30 cellular contexts compared by ENCODE assay signal in the genomic region with DNA sequence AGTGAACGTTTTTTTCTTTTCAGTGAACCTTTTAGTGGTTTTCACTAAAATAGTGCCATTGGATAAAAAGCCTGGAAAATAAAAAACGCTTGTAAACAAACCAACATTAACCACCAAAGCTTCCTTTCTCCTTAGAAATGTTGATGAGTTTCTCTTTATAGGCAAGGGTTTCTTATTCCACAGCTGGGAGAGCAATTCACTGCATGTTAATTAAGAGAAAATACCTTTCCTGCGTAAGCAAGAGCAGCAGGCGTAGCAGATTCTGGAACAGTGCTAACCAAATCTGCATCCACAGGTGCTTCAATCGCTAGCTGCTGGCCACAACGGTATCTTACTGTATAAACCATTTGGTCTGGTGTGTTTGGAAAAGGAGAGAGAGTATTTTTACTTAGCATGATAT.
"Had no signal": no experiment of that assay in that cellular context is flagged by ENCODE, and none has a peak within 500 bp of the region (broad histone marks: within the 10 kb centered on the region; RNA-seq: fewer than 3 reads in every experiment).

No MANE protein-coding gene starts in this region.

- H3K4me3 ChIP-seq: ascending aorta, body of pancreas, Peyer's patch, SJCRH30 had no signal

- H3K4me3 Mint-ChIP-seq: activated CD8-positive, alpha-beta T cell treated with anti-CD3 and anti-CD28 coated beads, Interleukin-2, amount 10 ng/mL, durations not matched to agents 7 days and 5 days; activated naive CD4-positive, alpha-beta T cell treated with anti-CD3 and anti-CD28 coated beads, Interleukin-2, amount 50 U/mL, for 24 hours; activated naive CD8-positive, alpha-beta T cell treated with anti-CD3 and anti-CD28 coated beads, Interleukin-2, amount 50 U/mL, for 24 hours; activated T-helper 1 cell treated with anti-CD3 and anti-CD28 coated beads, Interleukin-12 subunit alpha, Interleukin-12 subunit beta, Interleukin-2, Interleukin-4 antibody, amounts not matched to agents 30 ng/mL and 10 ng/mL and 1 ng/mL, durations not matched to agents 14 hours and 24 hours and 36 hours had no signal

- ATAC-seq: activated CD8-positive, alpha-beta T cell treated with anti-CD3 and anti-CD28 coated beads, Interleukin-2, amount 10 ng/mL, durations not matched to agents 7 days and 5 days; activated naive CD8-positive, alpha-beta T cell treated with anti-CD3 and anti-CD28 coated beads, Interleukin-2, amount 50 U/mL, for 24 hours; body of pancreas had no signal

- H3K9me3 Mint-ChIP-seq: activated naive CD4-positive, alpha-beta T cell treated with anti-CD3 and anti-CD28 coated beads, Interleukin-2, amount 50 U/mL, for 24 hours; activated naive CD8-positive, alpha-beta T cell treated with anti-CD3 and anti-CD28 coated beads, Interleukin-2, amount 50 U/mL, for 24 hours; activated T-helper 1 cell treated with anti-CD3 and anti-CD28 coated beads, Interleukin-12 subunit alpha, Interleukin-12 subunit beta, Interleukin-2, Interleukin-4 antibody, amounts not matched to agents 30 ng/mL and 10 ng/mL and 1 ng/mL, durations not matched to agents 14 hours and 24 hours and 36 hours had no signal

- H3K9me3 ChIP-seq: ascending aorta, body of pancreas, Peyer's patch, SJCRH30, SK-N-SH had no signal

- H3K27ac ChIP-seq: ascending aorta, body of pancreas, Peyer's patch, RWPE1, SJCRH30, VCaP had no signal

- H3K27ac Mint-ChIP-seq: activated CD8-positive, alpha-beta T cell treated with anti-CD3 and anti-CD28 coated beads, Interleukin-2, amount 10 ng/mL, durations not matched to agents 7 days and 5 days; activated naive CD4-positive, alpha-beta T cell treated with anti-CD3 and anti-CD28 coated beads, Interleukin-2, amount 50 U/mL, for 24 hours; activated naive CD8-positive, alpha-beta T cell treated with anti-CD3 and anti-CD28 coated beads, Interleukin-2, amount 50 U/mL, for 24 hours; activated T-helper 1 cell treated with anti-CD3 and anti-CD28 coated beads, Interleukin-12 subunit alpha, Interleukin-12 subunit beta, Interleukin-2, Interleukin-4 antibody, amounts not matched to agents 30 ng/mL and 10 ng/mL and 1 ng/mL, durations not matched to agents 14 hours and 24 hours and 36 hours had no signal

- DNase-seq: activated CD4-positive, alpha-beta T cell treated with anti-CD3 and anti-CD28 coated beads for 4 hours; activated CD4-positive, alpha-beta T cell treated with anti-CD3 and anti-CD28 coated beads, Interleukin-2, amount 50 U/mL, for 4 hours; activated CD8-positive, alpha-beta memory T cell treated with anti-CD3 and anti-CD28 coated beads, Interleukin-2, amount 50 U/mL, for 48 hours; activated CD8-positive, alpha-beta T cell treated with anti-CD3 and anti-CD28 coated beads, Interleukin-2, amount 10 ng/mL, durations not matched to agents 7 days and 5 days; activated effector memory CD4-positive, alpha-beta T cell treated with Interleukin-2 at 50 U/mL for 16 hours; activated naive CD4-positive, alpha-beta T cell; activated naive CD8-positive, alpha-beta T cell treated with anti-CD3 and anti-CD28 coated beads, Interleukin-2, amount 50 U/mL, for 24 hours; activated T-cell treated with anti-CD3 and anti-CD28 coated beads, Interleukin-2, amount 50 U/mL, for 1 hour; amniotic stem cell; body of pancreas; central memory CD4-positive, alpha-beta T cell; KBM-7; NCI-H1048; NCI-H146; NCI-H2029; NCI-H2107; NCI-H2171 treated with DMSO at 0.1 percent for 48 hours; NCI-H226; NCI-H526 treated with DMSO at 0.1 percent for 48 hours; NCI-H82; Peyer's patch; Right ventricle myocardium superior; SJCRH30; SK-N-SH; T-helper 1 cell had no signal

- H3K4me1 ChIP-seq: ascending aorta, body of pancreas, Peyer's patch, SJCRH30 had no signal

- H3K27me3 Mint-ChIP-seq: activated naive CD4-positive, alpha-beta T cell treated with anti-CD3 and anti-CD28 coated beads, Interleukin-2, amount 50 U/mL, for 24 hours; activated naive CD8-positive, alpha-beta T cell treated with anti-CD3 and anti-CD28 coated beads, Interleukin-2, amount 50 U/mL, for 24 hours had no signal

- H3K36me3 ChIP-seq: Peyer's patch had no signal

- H3K27me3 ChIP-seq: ascending aorta, body of pancreas, Peyer's patch, SJCRH30 had no signal

- H3K4me1 Mint-ChIP-seq: activated naive CD4-positive, alpha-beta T cell treated with anti-CD3 and anti-CD28 coated beads, Interleukin-2, amount 50 U/mL, for 24 hours; activated naive CD8-positive, alpha-beta T cell treated with anti-CD3 and anti-CD28 coated beads, Interleukin-2, amount 50 U/mL, for 24 hours had no signal
